ENCODE assay signal across 10 cellular contexts in the genomic region with DNA sequence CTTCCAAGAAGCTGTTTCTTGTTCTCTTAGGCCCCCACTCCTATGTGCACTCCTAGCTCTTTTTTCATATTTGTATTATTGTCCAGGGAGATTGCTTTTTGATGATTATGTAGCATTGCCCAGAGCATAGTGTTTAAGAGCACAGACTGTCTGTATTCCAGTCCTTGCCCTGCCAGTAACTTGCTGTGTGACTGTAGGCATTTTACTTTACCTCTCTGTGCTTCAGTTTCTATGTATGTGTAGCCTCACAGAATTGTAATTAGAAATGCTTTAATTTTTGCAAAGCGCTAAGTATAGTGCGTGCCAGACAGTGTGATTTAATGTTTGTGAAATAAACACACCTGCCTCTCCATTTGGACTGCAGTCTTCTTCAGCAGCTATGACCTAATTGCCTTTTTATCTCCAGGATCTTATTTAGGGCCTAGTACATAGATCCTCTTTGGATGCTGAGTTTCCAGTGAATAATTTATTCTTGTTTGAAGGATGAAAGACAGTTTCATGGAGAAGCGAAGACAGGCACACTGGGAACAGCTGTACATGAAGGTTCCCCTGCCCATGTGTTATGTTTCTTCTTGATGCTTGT. TPM values are rescaled to one million over a fixed set of nuclear protein-coding genes. Genes with fewer than 3 reads are reported as not detected.
A peak's percentile ranks its signal among the peaks of the same experiment; 100 is the strongest.
DNase-seq lines count a peak whose midpoint lies in the region; ATAC-seq and TF ChIP-seq lines count a peak whose summit lies in the region.
"Had no signal": no experiment of that assay in that cellular context is flagged by ENCODE, and none has a peak within 500 bp of the region (broad histone marks: within the 10 kb centered on the region; RNA-seq: fewer than 3 reads in every experiment).

No MANE protein-coding gene starts in this region.

- TF ChIP-seq CTCF in C4-2B (conservative IDR thresholded peaks at IDR 0.05), result no peak
- TF ChIP-seq CTCF in KMS-11 (conservative IDR thresholded peaks at IDR 0.05; ENCODE audit: low read depth, low read length), result no peak
- TF ChIP-seq CTCF in mammary epithelial cell (conservative IDR thresholded peaks at IDR 0.05 in 1 of 2, IDR thresholded peaks at IDR 0.05 in 1 of 2; ENCODE audit: extremely low read depth in 1 of 2, insufficient read depth in 1 of 2, low read depth in 1 of 2, low read length in 2 of 2), result no peak
- no peak for TF ChIP-seq CTCF in natural killer cell (IDR thresholded peaks at IDR 0.05)

- peak overlapping the region; percentile 92 to 95 for H3K27ac Mint-ChIP-seq in natural killer cell

- H3K4me2 ChIP-seq in KMS-11 (peak overlapping the region; percentile 63; the same call in 1 of the 2 replicates), mammary epithelial cell (ENCODE audit: insufficient read depth, low read depth, low read length) (peak overlapping the region; percentile 70)

- BruUV-seq in mammary epithelial cell (replicated peaks; lab: Mats Ljungman, UMichigan), result no TSS peak

- dilution Hi-C loops in mammary epithelial cell (cut with HindIII; ENCODE audit: low sequenced_read_pairs), result no loop called here

- H3K4me1 Mint-ChIP-seq in natural killer cell, result peaks cover 49 to 51% of the 10 kb centered on the region in 2 donors

- no peak overlapping the region for H3K4me3 ChIP-seq in KMS-11 (IDR thresholded peaks at IDR 0.05; ENCODE audit: insufficient read depth, low read depth, low read length)
- peak overlapping the region; percentile 2 to 29 (median 12) for H3K4me3 ChIP-seq in mammary epithelial cell (replicated peaks in 1 of 3; ENCODE audit: insufficient read depth in 1 of 3, low read depth in 2 of 3, low read length in 3 of 3)

- ATAC-seq in natural killer cell (no peak), GM19452 (IDR thresholded peaks at IDR 0.05; ENCODE audit: unreplicated experiment) (no peak)

- H4K20me1 ChIP-seq in KMS-11 (ENCODE audit: insufficient read depth) (no peaks in the 10 kb centered on the region), mammary epithelial cell (ENCODE audit: insufficient read depth, low read length) (no peaks in the 10 kb centered on the region)

- H3K4me1 ChIP-seq in KMS-11 (ENCODE audit: low read depth, poor library complexity, severe bottlenecking) (peaks cover 47% of the 10 kb centered on the region), mammary epithelial cell (ENCODE audit: insufficient read depth, low read length) (peaks cover 34% of the 10 kb centered on the region)

- H3K27me3 Mint-ChIP-seq in natural killer cell (ENCODE audit: low read depth in 2 of 2), result no peaks in the 10 kb centered on the region

- no peak for DNase-seq in mammary epithelial cell
- no peak for DNase-seq in natural killer cell
- DNase-seq in NCI-H2196 (lab: John Stamatoyannopoulos, UW; ENCODE audit: unreplicated experiment), result no peak
- DNase-seq in NOMO-1 treated with dmso at 0.1 percent for 144 hours (lab: John Stamatoyannopoulos, UW; ENCODE audit: unreplicated experiment), result no peak
- DNase-seq in GDM1 (lab: John Stamatoyannopoulos, UW), result no peak
- DNase-seq: activated CD4-positive, alpha-beta T cell treated with anti-CD3 and anti-CD28 coated beads for 4 hours; NCI-H1930 had no signal

- H3K27me3 ChIP-seq in KMS-11 (ENCODE audit: insufficient read depth, low read depth) (no peaks in the 10 kb centered on the region), mammary epithelial cell (ENCODE audit: insufficient read depth, low read length) (no peaks in the 10 kb centered on the region)

- peaks cover 6% of the 10 kb centered on the region for H3K36me3 Mint-ChIP-seq in natural killer cell

- in situ Hi-C loops in mammary epithelial cell (cut with MboI; ENCODE audit: low sequenced_read_pairs in 2 of 2), result no loop called here

- no peak overlapping the region for H3K9ac ChIP-seq in KMS-11
- no peak overlapping the region for H3K9ac ChIP-seq in mammary epithelial cell (ENCODE audit: insufficient read depth, low read length)

- H3K36me3 ChIP-seq in KMS-11 (ENCODE audit: insufficient read depth) (0 out of 2 replicates have a peak, but pooled peaks cover 3% of the 10 kb centered on the region), mammary epithelial cell (ENCODE audit: insufficient read depth, low read length) (peaks cover 4% of the 10 kb centered on the region)

- H3K79me2 ChIP-seq in KMS-11 (ENCODE audit: insufficient read depth, low read depth) (peaks cover 55% of the 10 kb centered on the region), mammary epithelial cell (ENCODE audit: insufficient read depth, low read length) (peaks cover 67% of the 10 kb centered on the region)

- CTCF ChIA-PET in mammary epithelial cell (lab: Charles Lee; ENCODE audit: low non-redundant PET), result no interaction called here

- intact Hi-C loops in mammary epithelial cell (cut with micrococcal nuclease) (no loop called here), natural killer cell (cut with micrococcal nuclease) (no loop called here)

- 91% methylated on average over 3 of the region's 3 CpGs for WGBS in mammary epithelial cell (ENCODE audit: low coverage, missing lambda C conversion rate)

- H3K4me3 Mint-ChIP-seq in natural killer cell, result peak overlapping the region; percentile 98

- H2AFZ ChIP-seq in KMS-11 (ENCODE audit: low read depth) (no peak overlapping the region), mammary epithelial cell (ENCODE audit: low read depth, low read length) (no peak overlapping the region)

- H3K9me3 Mint-ChIP-seq in natural killer cell, result peaks cover 0 to 2% of the 10 kb centered on the region in 2 donors

- H3K27ac ChIP-seq in C4-2B (peak overlapping the region; percentile 94), KMS-11 (no peak overlapping the region), mammary epithelial cell (ENCODE audit: insufficient read depth, low read depth, low read length) (no peak overlapping the region)

- H3K9me3 ChIP-seq in mammary epithelial cell (replicated peaks; ENCODE audit: insufficient read depth, low read length), result no peaks in the 10 kb centered on the region

RNA-seq across cellular contexts. Expression of gene SEC23IP, which starts 1.4 kb away (rescaled TPM):
- total RNA-seq in mammary epithelial cell (10 to 100 TPM; 29.7 to 66.9 TPM), natural killer cell (10 to 100 TPM; 45.1 to 54.5 (median 49.4) TPM)
- polyA plus RNA-seq in mammary epithelial cell, result 30.6 TPM
- 76.8 TPM for polyA minus RNA-seq in mammary epithelial cell

RNA-seq across cellular contexts. Expression of gene MCMBP, which starts 21.3 kb away (rescaled TPM):
- total RNA-seq in mammary epithelial cell, result 10 to 100 TPM; 48.7 to 65.0 TPM
- polyA plus RNA-seq in mammary epithelial cell, result 60.4 TPM
- 61.1 TPM for polyA minus RNA-seq in mammary epithelial cell
- total RNA-seq in natural killer cell, result 10 to 100 TPM; 26.4 to 39.2 (median 28.6) TPM
